ENCODE assay signal across 8 cellular contexts in the genomic region with DNA sequence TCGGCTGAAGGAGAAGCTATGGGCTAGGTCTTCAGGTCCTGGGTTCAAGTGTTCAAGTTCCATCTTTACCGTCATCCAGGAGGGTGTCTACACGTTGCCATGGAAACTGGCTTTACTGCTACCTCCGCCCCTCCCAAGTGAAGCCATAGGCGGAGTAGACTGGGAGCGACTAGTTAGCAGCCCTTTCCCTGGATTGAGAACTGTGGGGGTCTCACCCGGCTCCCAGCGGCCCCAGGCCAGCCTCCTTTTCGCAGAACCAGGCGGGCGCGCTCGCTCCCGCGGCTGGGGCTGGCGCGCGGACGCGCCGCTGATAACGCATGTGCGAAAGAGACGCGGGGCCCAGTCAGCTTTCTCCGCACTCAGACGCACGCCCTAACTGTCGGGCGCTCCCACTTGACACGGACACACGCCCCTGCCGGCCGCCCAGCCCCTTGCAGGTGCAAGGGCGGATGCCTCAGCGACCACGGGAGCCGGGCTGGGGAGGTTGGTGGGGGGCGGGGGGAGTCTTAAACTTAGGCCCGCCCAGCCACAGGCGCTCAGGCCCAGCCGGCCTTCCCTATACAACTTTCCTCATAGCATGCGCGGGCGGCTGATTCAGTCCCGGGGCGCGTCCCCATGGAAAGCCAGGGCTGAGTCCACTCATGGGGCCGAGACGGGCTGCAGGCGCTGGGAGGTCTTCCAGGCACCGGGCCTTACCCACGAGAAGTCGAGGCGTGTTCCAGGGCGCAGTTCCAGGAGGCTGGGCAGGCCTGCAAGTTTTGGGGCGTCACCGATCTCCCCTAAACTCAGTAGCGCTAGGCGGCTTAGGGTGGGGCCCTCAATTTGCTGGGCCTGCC. TPM values are rescaled to one million over a fixed set of nuclear protein-coding genes. Genes with fewer than 3 reads are reported as not detected.
DNase-seq lines count a peak whose midpoint lies in the region; ATAC-seq and TF ChIP-seq lines count a peak whose summit lies in the region.

No MANE protein-coding gene starts in this region.

- H4K20me1 ChIP-seq in BLaER1 = peaks cover 15% of the 10 kb centered on the region

- TF ChIP-seq CTCF in choroid plexus epithelial cell (conservative IDR thresholded peaks at IDR 0.05; ENCODE audit: low read depth, low read length) = peak; percentile 38

- H3K4me3 ChIP-seq in BLaER1 = peak overlapping the region; percentile 62
- peak overlapping the region; percentile 58 for H3K4me3 ChIP-seq in choroid plexus epithelial cell (ENCODE audit: low read depth, low read length)
- no peak overlapping the region for H3K4me3 ChIP-seq in SJCRH30

- ATAC-seq in GM19397 (IDR thresholded peaks at IDR 0.05; ENCODE audit: unreplicated experiment) = peak; percentile 80
- ATAC-seq in activated CD4-positive, CD25-positive, alpha-beta regulatory T cell treated with anti-CD3 and anti-CD28 coated beads, Interleukin-2, amount 50 U/mL, for 24 hours = peak; percentile 95 to 96

- no peaks in the 10 kb centered on the region for H3K9me3 ChIP-seq in BLaER1
- no peaks in the 10 kb centered on the region for H3K9me3 ChIP-seq in SJCRH30 (replicated peaks)

- H3K9ac ChIP-seq in BLaER1 = peak overlapping the region; percentile 77

- peak; percentile 80 for DNase-seq in NCI-H1092 treated with DMSO at 0.1 percent for 48 hours (lab: John Stamatoyannopoulos, UW)
- DNase-seq in choroid plexus epithelial cell (ENCODE audit: low read depth) = peak; percentile 73
- peak; percentile 95 for DNase-seq in left kidney (ENCODE audit: low read depth, low spot score)
- DNase-seq in stimulated activated CD4-positive, alpha-beta T cell treated with anti-CD3 and anti-CD28 coated beads, Interleukin-4, amount 100 ng/mL, for 4 hours = peak; percentile 69 to 70
- DNase-seq in SJCRH30 = no peak

- H3K27me3 ChIP-seq in BLaER1 (no peaks in the 10 kb centered on the region), SJCRH30 (no peaks in the 10 kb centered on the region)

- H3K4me1 ChIP-seq in BLaER1 (peaks cover 100% of the 10 kb centered on the region), SJCRH30 (peaks cover 10% of the 10 kb centered on the region; the same call in 1 of the 2 replicates)

- H3K4me2 ChIP-seq in BLaER1 = peak overlapping the region; percentile 100

- H3K36me3 ChIP-seq in BLaER1 (peaks cover 36% of the 10 kb centered on the region), SJCRH30 (no peaks in the 10 kb centered on the region; the same call in 1 of the 2 replicates)

- H3K27ac ChIP-seq in BLaER1 (peak overlapping the region; percentile 93), SJCRH30 (no peak overlapping the region)

RNA-seq across cellular contexts. Expression of gene EFNA4, which starts 7.4 kb away (rescaled TPM):
- total RNA-seq in SJCRH30 (2014; rRNA removed; shearing (Covaris generic)) = 15.3 and 17.8 TPM in 2 replicates

RNA-seq across cellular contexts. Expression of gene EFNA3, which starts 7.7 kb away (rescaled TPM):
- 3.5 and 4.2 TPM in 2 replicates for total RNA-seq in SJCRH30 (2014; rRNA removed; shearing (Covaris generic))

RNA-seq across cellular contexts. Expression of gene ADAM15, which starts 19.8 kb away (rescaled TPM):
- 16.9 and 18.3 TPM in 2 replicates for total RNA-seq in SJCRH30 (2014; rRNA removed; shearing (Covaris generic))

RNA-seq across cellular contexts. Expression of gene DCST1, which starts 37.3 kb away (rescaled TPM):
- total RNA-seq in SJCRH30 (2014; rRNA removed; shearing (Covaris generic)) = not detected in 2 replicates

RNA-seq across cellular contexts. Expression of gene DCST2, which starts 37.4 kb away (rescaled TPM):
- not detected in 2 replicates for total RNA-seq in SJCRH30 (2014; rRNA removed; shearing (Covaris generic))

Comparison
In these comparisons a context has a peak if more than half of its experiments do, and no peak if none do; other contexts are left out.
1. DNase-seq: peak in NCI-H1092 treated with DMSO at 0.1 percent for 48 hours (single experiment), choroid plexus epithelial cell (single experiment), left kidney (single experiment) and stimulated activated CD4-positive, alpha-beta T cell treated with anti-CD3 and anti-CD28 coated beads, Interleukin-4, amount 100 ng/mL, for 4 hours (2 of 2); none in SJCRH30 (0 of 2).